Comparison of ENCODE assay signal across 9 cellular contexts in the genomic region with DNA sequence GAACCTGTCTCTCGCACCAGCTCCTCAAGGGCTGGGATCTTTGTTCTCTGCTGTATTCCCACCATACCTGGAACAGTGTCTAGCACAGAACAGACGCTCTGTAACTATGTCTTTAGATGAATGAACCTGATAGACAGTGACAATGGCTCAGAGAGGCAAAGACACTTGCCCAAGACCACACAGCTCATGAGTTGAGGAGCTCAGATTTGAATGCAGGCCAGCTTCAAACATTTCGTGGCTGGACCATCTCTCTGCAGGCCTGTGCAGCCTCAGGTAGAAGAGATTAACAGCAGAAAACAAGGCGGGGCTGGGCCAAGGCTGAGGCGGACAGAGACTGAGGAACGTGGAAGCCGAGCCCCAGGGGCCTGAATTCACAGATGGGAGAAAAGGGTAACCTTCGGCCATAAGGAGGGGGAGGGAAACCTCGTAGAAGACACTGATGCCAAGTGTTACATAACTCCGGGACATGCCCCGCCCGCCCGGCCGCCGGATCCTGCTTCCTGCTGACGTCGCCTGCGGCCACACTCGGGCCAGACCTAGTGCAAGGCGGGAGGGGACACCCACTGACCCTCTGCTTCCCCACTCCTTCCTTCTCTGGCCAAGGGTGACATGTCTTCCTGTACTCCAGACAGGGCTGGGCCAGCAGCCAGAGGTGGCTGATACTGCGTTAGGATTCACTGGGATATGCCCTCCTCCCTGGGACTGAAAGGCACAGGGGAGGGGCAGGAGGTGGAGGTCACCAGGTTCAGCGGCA.
DNase-seq lines count a peak whose midpoint lies in the region; ATAC-seq and TF ChIP-seq lines count a peak whose summit lies in the region.
"Had no signal": no experiment of that assay in that cellular context is flagged by ENCODE, and none has a peak within 500 bp of the region (broad histone marks: within the 10 kb centered on the region; RNA-seq: fewer than 3 reads in every experiment).

No MANE protein-coding gene starts in this region.

- no peaks in the 10 kb centered on the region for H3F3A ChIP-seq in GM23338 (replicated peaks; ENCODE audit: low read depth)

- TF ChIP-seq POLR2A in esophagus squamous epithelium (IDR thresholded peaks at IDR 0.05) = no peak

- no peak for TF ChIP-seq CTCF in AG10803 (conservative IDR thresholded peaks at IDR 0.05; ENCODE audit: low read length)
- TF ChIP-seq CTCF in esophagus squamous epithelium (IDR thresholded peaks at IDR 0.05) = no peak
- TF ChIP-seq CTCF in neutrophil (IDR thresholded peaks at IDR 0.05) = no peak
- no peak for TF ChIP-seq CTCF in GM23338 (conservative IDR thresholded peaks at IDR 0.05; ENCODE audit: low read depth in 2 of 2)

- ATAC-seq in GM23338 = no peak
- ATAC-seq in GM18858 (IDR thresholded peaks at IDR 0.05; ENCODE audit: unreplicated experiment) = no peak

- H4K20me1 ChIP-seq in GM23338 (replicated peaks; ENCODE audit: insufficient read depth) = peaks cover 11% of the 10 kb centered on the region

- H3K36me3 Mint-ChIP-seq in GM23338 (ENCODE audit: low read depth) = peaks cover 26% of the 10 kb centered on the region

- no peaks in the 10 kb centered on the region for H3K9me2 ChIP-seq in GM23338 (ENCODE audit: insufficient read depth)

- no peak overlapping the region for H3K4me3 Mint-ChIP-seq in GM23338

- WGBS in esophagus squamous epithelium, 2 donors = 9 to 15% methylated on average over 15 of the region's 22 CpGs

- DNase-seq in AG10803 (ENCODE audit: low read depth) (peak; percentile 88), SKM-1 (lab: John Stamatoyannopoulos, UW; ENCODE audit: unreplicated experiment) (peak; percentile 24), esophagus squamous epithelium (lab: John Stamatoyannopoulos, UW) (no peak), GM23338 (ENCODE audit: low spot score) (no peak), KBM-7 (no peak)
- DNase-seq in stimulated activated CD4-positive, alpha-beta T cell treated with anti-CD3 and anti-CD28 coated beads, Interleukin-12 subunit alpha, Interleukin-12 subunit beta, amount 100 ng/mL, for 4 hours = no peak
- DNase-seq: NCI-H526 had no signal

- no peaks in the 10 kb centered on the region for H3K79me2 ChIP-seq in GM23338 (replicated peaks; ENCODE audit: insufficient read depth)

- intact Hi-C loops in esophagus squamous epithelium (cut with DNase I) = no loop called here

- H3K27me3 Mint-ChIP-seq in GM23338 (ENCODE audit: insufficient read depth, low read depth, poor library complexity) = peaks cover 10% of the 10 kb centered on the region

- H3K4me2 ChIP-seq in GM23338 = no peak overlapping the region

- no peak overlapping the region for H3K27ac Mint-ChIP-seq in GM23338

- H3K27ac ChIP-seq in esophagus squamous epithelium (peak overlapping the region; percentile 64 to 92 (median 80)), neutrophil (peak overlapping the region; percentile 57), GM23338 (ENCODE audit: low read depth) (no peak overlapping the region)

- H3K4me3 ChIP-seq in AG10803 (ENCODE audit: low read length) = no peak overlapping the region
- peak overlapping the region in 1 of 4 donors; percentile 10 for H3K4me3 ChIP-seq in esophagus squamous epithelium
- peak overlapping the region in 1 of 2 experiments; percentile 39 for H3K4me3 ChIP-seq in neutrophil (ENCODE audit: low read depth in 1 of 2, low read length in 1 of 2)
- H3K4me3 ChIP-seq in GM23338 = no peak overlapping the region

- H3K4me1 ChIP-seq in esophagus squamous epithelium = peaks cover 29 to 66% (median 42%) of the 10 kb centered on the region in 3 donors
- H3K4me1 ChIP-seq in neutrophil (ENCODE audit: control insufficient read depth in 1 of 2, insufficient read depth in 1 of 2, low read depth in 1 of 2, low read length in 1 of 2) = peaks cover 33 to 36% of the 10 kb centered on the region in 2 experiments
- H3K4me1 ChIP-seq in GM23338 (ENCODE audit: insufficient read depth) = no peaks in the 10 kb centered on the region

- in situ Hi-C loops in KBM-7 (cut with MboI; ENCODE audit: low pct_unique_long_range_greater_than_20kb, low sequenced_read_pairs) = no loop called here

- H2AFZ ChIP-seq in GM23338 = no peak overlapping the region

- H3K27me3 ChIP-seq in esophagus squamous epithelium = no peaks in the 10 kb centered on the region
- no peaks in the 10 kb centered on the region for H3K27me3 ChIP-seq in neutrophil
- no peaks in the 10 kb centered on the region for H3K27me3 ChIP-seq in GM23338 (ENCODE audit: insufficient read depth)

- H3K9me3 ChIP-seq in esophagus squamous epithelium = no peaks in the 10 kb centered on the region
- H3K9me3 ChIP-seq in neutrophil = no peaks in the 10 kb centered on the region

- H3K9me3 Mint-ChIP-seq in GM23338 = no peaks in the 10 kb centered on the region

- peaks cover 14 to 81% (median 17%) of the 10 kb centered on the region in 3 donors for H3K36me3 ChIP-seq in esophagus squamous epithelium
- H3K36me3 ChIP-seq in neutrophil = peaks cover 31% of the 10 kb centered on the region
- H3K36me3 ChIP-seq in GM23338 (ENCODE audit: insufficient read depth) = peaks cover 8% of the 10 kb centered on the region; the same call in 1 of the 2 replicates

- no peaks in the 10 kb centered on the region; the same call in 2 of the 3 replicates for H3K4me1 Mint-ChIP-seq in GM23338

TF ChIP-seq in GM23338, 12 proteins besides CTCF, POLR2A, EP300 and RAD21 (continues in another document):
- TF ChIP-seq, protein P1, sequence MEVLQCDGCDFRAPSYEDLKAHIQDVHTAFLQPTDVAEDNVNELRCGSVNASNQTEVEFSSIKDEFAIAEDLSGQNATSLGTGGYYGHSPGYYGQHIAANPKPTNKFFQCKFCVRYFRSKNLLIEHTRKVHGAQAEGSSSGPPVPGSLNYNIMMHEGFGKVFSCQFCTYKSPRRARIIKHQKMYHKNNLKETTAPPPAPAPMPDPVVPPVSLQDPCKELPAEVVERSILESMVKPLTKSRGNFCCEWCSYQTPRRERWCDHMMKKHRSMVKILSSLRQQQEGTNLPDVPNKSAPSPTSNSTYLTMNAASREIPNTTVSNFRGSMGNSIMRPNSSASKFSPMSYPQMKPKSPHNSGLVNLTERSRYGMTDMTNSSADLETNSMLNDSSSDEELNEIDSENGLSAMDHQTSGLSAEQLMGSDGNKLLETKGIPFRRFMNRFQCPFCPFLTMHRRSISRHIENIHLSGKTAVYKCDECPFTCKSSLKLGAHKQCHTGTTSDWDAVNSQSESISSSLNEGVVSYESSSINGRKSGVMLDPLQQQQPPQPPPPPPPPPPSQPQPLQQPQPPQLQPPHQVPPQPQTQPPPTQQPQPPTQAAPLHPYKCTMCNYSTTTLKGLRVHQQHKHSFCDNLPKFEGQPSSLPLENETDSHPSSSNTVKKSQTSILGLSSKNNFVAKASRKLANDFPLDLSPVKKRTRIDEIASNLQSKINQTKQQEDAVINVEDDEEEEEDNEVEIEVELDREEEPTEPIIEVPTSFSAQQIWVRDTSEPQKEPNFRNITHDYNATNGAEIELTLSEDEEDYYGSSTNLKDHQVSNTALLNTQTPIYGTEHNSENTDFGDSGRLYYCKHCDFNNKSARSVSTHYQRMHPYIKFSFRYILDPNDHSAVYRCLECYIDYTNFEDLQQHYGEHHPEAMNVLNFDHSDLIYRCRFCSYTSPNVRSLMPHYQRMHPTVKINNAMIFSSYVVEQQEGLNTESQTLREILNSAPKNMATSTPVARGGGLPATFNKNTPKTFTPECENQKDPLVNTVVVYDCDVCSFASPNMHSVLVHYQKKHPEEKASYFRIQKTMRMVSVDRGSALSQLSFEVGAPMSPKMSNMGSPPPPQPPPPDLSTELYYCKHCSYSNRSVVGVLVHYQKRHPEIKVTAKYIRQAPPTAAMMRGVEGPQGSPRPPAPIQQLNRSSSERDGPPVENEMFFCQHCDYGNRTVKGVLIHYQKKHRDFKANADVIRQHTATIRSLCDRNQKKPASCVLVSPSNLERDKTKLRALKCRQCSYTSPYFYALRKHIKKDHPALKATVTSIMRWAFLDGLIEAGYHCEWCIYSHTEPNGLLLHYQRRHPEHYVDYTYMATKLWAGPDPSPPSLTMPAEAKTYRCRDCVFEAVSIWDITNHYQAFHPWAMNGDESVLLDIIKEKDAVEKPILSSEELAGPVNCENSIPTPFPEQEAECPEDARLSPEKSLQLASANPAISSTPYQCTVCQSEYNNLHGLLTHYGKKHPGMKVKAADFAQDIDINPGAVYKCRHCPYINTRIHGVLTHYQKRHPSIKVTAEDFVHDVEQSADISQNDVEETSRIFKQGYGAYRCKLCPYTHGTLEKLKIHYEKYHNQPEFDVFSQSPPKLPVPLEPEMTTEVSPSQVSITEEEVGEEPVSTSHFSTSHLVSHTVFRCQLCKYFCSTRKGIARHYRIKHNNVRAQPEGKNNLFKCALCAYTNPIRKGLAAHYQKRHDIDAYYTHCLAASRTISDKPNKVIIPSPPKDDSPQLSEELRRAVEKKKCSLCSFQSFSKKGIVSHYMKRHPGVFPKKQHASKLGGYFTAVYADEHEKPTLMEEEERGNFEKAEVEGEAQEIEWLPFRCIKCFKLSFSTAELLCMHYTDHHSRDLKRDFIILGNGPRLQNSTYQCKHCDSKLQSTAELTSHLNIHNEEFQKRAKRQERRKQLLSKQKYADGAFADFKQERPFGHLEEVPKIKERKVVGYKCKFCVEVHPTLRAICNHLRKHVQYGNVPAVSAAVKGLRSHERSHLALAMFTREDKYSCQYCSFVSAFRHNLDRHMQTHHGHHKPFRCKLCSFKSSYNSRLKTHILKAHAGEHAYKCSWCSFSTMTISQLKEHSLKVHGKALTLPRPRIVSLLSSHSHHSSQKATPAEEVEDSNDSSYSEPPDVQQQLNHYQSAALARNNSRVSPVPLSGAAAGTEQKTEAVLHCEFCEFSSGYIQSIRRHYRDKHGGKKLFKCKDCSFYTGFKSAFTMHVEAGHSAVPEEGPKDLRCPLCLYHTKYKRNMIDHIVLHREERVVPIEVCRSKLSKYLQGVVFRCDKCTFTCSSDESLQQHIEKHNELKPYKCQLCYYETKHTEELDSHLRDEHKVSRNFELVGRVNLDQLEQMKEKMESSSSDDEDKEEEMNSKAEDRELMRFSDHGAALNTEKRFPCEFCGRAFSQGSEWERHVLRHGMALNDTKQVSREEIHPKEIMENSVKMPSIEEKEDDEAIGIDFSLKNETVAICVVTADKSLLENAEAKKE (CRISPR knock-in tag; IDR thresholded peaks at IDR 0.05) = no peak
- TF ChIP-seq ZNF331 (CRISPR knock-in tag; IDR thresholded peaks at IDR 0.05; ENCODE audit: low read depth) (no peak), NANOG (IDR thresholded peaks at IDR 0.05; ENCODE audit: borderline replicate concordance) (no peak), STAT1 (IDR thresholded peaks at IDR 0.05; ENCODE audit: unreplicated experiment) (no peak), POLR2AphosphoS5 (IDR thresholded peaks at IDR 0.05; ENCODE audit: low read depth) (no peak), ZNF114 (CRISPR knock-in tag; IDR thresholded peaks at IDR 0.05) (no peak), EZH2phosphoT487 (IDR thresholded peaks at IDR 0.05; ENCODE audit: unreplicated experiment) (no peak), CREB1 (CRISPR knock-in tag; IDR thresholded peaks at IDR 0.05; ENCODE audit: low read depth) (no peak)

Comparison
In these comparisons a context has a peak if more than half of its experiments do, and no peak if none do; other contexts are left out.
1. DNase-seq: peak in AG10803 (single experiment) and SKM-1 (single experiment); none in esophagus squamous epithelium (single experiment), stimulated activated CD4-positive, alpha-beta T cell treated with anti-CD3 and anti-CD28 coated beads, Interleukin-12 subunit alpha, Interleukin-12 subunit beta, amount 100 ng/mL, for 4 hours (single experiment), GM23338 (single experiment) and KBM-7 (single experiment).